ENCODE assay signal across 8 cellular contexts in genomic region chr1:160342520-160342919, GRCh38.
DNase-seq lines count a peak whose midpoint lies in the region; ATAC-seq and TF ChIP-seq lines count a peak whose summit lies in the region.

No MANE protein-coding gene starts in this region.

- TF ChIP-seq CTCF in AG04449 (IDR thresholded peaks at IDR 0.05; ENCODE audit: insufficient read depth, low read length, missing control alignments) (no peak), HL-60 (IDR thresholded peaks at IDR 0.05; ENCODE audit: insufficient read depth, low read length) (no peak)

- POLR2A ChIA-PET in AG04449 (lab: Yijun Ruan, JAX) = no interaction called here

- H3K36me3 ChIP-seq in iPS-20b (ENCODE audit: insufficient read depth, low read depth, low read length) = peaks cover 56% of the 10 kb centered on the region
- H3K36me3 ChIP-seq in stomach smooth muscle (ENCODE audit: control insufficient read depth in 2 of 2, insufficient read depth in 2 of 2, low read length in 2 of 2) = peaks cover 15 to 25% of the 10 kb centered on the region in 2 donors

- H3K9me3 ChIP-seq in iPS-20b (ENCODE audit: insufficient read depth, low read depth, low read length) = no peaks in the 10 kb centered on the region
- H3K9me3 ChIP-seq in stomach smooth muscle (ENCODE audit: control insufficient read depth in 2 of 2, low read length in 2 of 2) = no peaks in the 10 kb centered on the region

- ATAC-seq in activated CD4-positive, CD25-positive, alpha-beta regulatory T cell treated with anti-CD3 and anti-CD28 coated beads, Interleukin-2, amount 50 U/mL, for 24 hours = no peak
- ATAC-seq in GM18517 (IDR thresholded peaks at IDR 0.05; ENCODE audit: unreplicated experiment) = no peak
- ATAC-seq in GM21825 (IDR thresholded peaks at IDR 0.05; ENCODE audit: unreplicated experiment) = no peak

- CTCF ChIA-PET in AG04449 (lab: Yijun Ruan, JAX) = interaction anchor here (0.9 to 1.7 kb wide), 4 partner anchors 13 to 257 kb away, joined by 3 to 8 read pairs (median 3); no protein-coding TSS in a partner anchor

- H3K4me3 ChIP-seq in AG04449 (ENCODE audit: low read depth, low read length) (peak overlapping the region; percentile 93), HL-60 (replicated peaks; ENCODE audit: insufficient read depth, low read length) (peak overlapping the region; percentile 93), iPS-20b (ENCODE audit: low read length) (peak overlapping the region; percentile 83), stomach smooth muscle (ENCODE audit: low read length in 2 of 2) (peak overlapping the region; percentile 98)

- H3K4me1 ChIP-seq in iPS-20b (ENCODE audit: insufficient read depth, low read length) = peaks cover 22% of the 10 kb centered on the region
- peaks cover 16% of the 10 kb centered on the region for H3K4me1 ChIP-seq in stomach smooth muscle (ENCODE audit: control insufficient read depth, insufficient read depth, low read length)

- H3K9ac ChIP-seq in iPS-20b (ENCODE audit: low read depth, low read length) = peak overlapping the region; percentile 94
- peak overlapping the region; percentile 99 for H3K9ac ChIP-seq in stomach smooth muscle (ENCODE audit: low read length in 2 of 2)

- H3K27ac ChIP-seq in HL-60 (replicated peaks) (peak overlapping the region; percentile 97), angular gyrus (ENCODE audit: low read depth, low read length) (peak overlapping the region; percentile 86), iPS-20b (ENCODE audit: low read length) (no peak overlapping the region), stomach smooth muscle (ENCODE audit: low read length) (peak overlapping the region; percentile 89)

- no peaks in the 10 kb centered on the region for H3K27me3 ChIP-seq in HL-60 (ENCODE audit: insufficient read depth, poor library complexity, severe bottlenecking)
- no peaks in the 10 kb centered on the region for H3K27me3 ChIP-seq in iPS-20b (ENCODE audit: insufficient read depth, low read length)
- no peaks in the 10 kb centered on the region for H3K27me3 ChIP-seq in stomach smooth muscle (ENCODE audit: control insufficient read depth in 1 of 2, insufficient read depth in 2 of 2, low read length in 2 of 2)

- DNase-seq in AG04449 (ENCODE audit: low read depth, low spot score) (no peak), HL-60 (ENCODE audit: low read depth in 1 of 2, low spot score in 1 of 2) (no peak)
